Comparison of ENCODE assay signal across 17 cellular contexts in genomic region chr10:50807851-50808776, GRCh38.
DNase-seq lines count a peak whose midpoint lies in the region; ATAC-seq and TF ChIP-seq lines count a peak whose summit lies in the region.
"Had no signal": no experiment of that assay in that cellular context is flagged by ENCODE, and none has a peak within 500 bp of the region (broad histone marks: within the 10 kb centered on the region; RNA-seq: fewer than 3 reads in every experiment).

No MANE protein-coding gene starts in this region.

- peak overlapping the region; percentile 66 for H3K27ac Mint-ChIP-seq in neural progenitor cell
- H3K27ac Mint-ChIP-seq: activated CD4-positive, alpha-beta T cell treated with anti-CD3 and anti-CD28 coated beads, Interleukin-2, amount 10 ng/mL, durations not matched to agents 24 days and 14 days; T-helper 2 cell treated with Interferon-gamma antibody and Interleukin-4, amounts not matched to agents 5 μg/mL and 100 μg/mL, for 36 hours had no signal

- no peaks in the 10 kb centered on the region for H4K20me1 ChIP-seq in neural progenitor cell (ENCODE audit: low read depth)

- no peaks in the 10 kb centered on the region for H3K9me3 ChIP-seq in neural progenitor cell (ENCODE audit: low read depth)
- H3K9me3 ChIP-seq: adrenal gland, BE2C had no signal

- no peaks in the 10 kb centered on the region for H3F3A ChIP-seq in neural progenitor cell (ENCODE audit: low read depth)

- H3K79me2 ChIP-seq in neural progenitor cell (ENCODE audit: low read depth), result no peaks in the 10 kb centered on the region

- H3K4me1 ChIP-seq in neural progenitor cell, result peaks cover 37% of the 10 kb centered on the region
- H3K4me1 ChIP-seq: adrenal gland, BE2C had no signal

- ATAC-seq in HG03139 (IDR thresholded peaks at IDR 0.05; ENCODE audit: unreplicated experiment) (no peak), GM18511 (IDR thresholded peaks at IDR 0.05; ENCODE audit: unreplicated experiment) (no peak)
- ATAC-seq: activated T-cell treated with anti-CD3 and anti-CD28 coated beads, Interleukin-2, amount 50 U/mL, for 4 hours had no signal

- H3K4me1 Mint-ChIP-seq in neural progenitor cell, result peaks cover 28% of the 10 kb centered on the region
- H3K4me1 Mint-ChIP-seq: activated CD4-positive, alpha-beta T cell treated with anti-CD3 and anti-CD28 coated beads, Interleukin-2, amount 10 ng/mL, durations not matched to agents 24 days and 14 days had no signal

- H3K36me3 Mint-ChIP-seq in neural progenitor cell, result no peaks in the 10 kb centered on the region

- no peak overlapping the region for H2AFZ ChIP-seq in neural progenitor cell (replicated peaks)

- H3K4me3 ChIP-seq in neural progenitor cell, result no peak overlapping the region
- H3K4me3 ChIP-seq: adrenal gland had no signal

- no peaks in the 10 kb centered on the region for H3K36me3 ChIP-seq in neural progenitor cell
- H3K36me3 ChIP-seq: adrenal gland, BE2C had no signal

- H3K27me3 ChIP-seq in neural progenitor cell, result no peaks in the 10 kb centered on the region
- H3K27me3 ChIP-seq: BE2C had no signal

- H3K9ac ChIP-seq in neural progenitor cell, result no peak overlapping the region

- no peaks in the 10 kb centered on the region for H3K9me3 Mint-ChIP-seq in neural progenitor cell
- H3K9me3 Mint-ChIP-seq: activated CD4-positive, alpha-beta T cell treated with anti-CD3 and anti-CD28 coated beads, Interleukin-2, amount 10 ng/mL, durations not matched to agents 24 days and 14 days; activated T-cell treated with anti-CD3 and anti-CD28 coated beads, Interleukin-2, amount 50 U/mL, for 4 hours; T-helper 2 cell treated with Interferon-gamma antibody and Interleukin-4, amounts not matched to agents 5 μg/mL and 100 μg/mL, for 36 hours had no signal

- peaks cover 4% of the 10 kb centered on the region for H3K27me3 Mint-ChIP-seq in neural progenitor cell (ENCODE audit: insufficient read depth, low read depth)

- DNase-seq in EL (peak; percentile 12), LHCN-M2 (ENCODE audit: low read depth) (peak; percentile 20), fibroblast of peridontal ligament (ENCODE audit: extremely low read depth) (peak; percentile 65), neural progenitor cell (ENCODE audit: low spot score) (peak; percentile 13), activated gamma-delta T cell treated with Interleukin-2 at 50 U/mL for 16 hours (no peak), ureter (ENCODE audit: low spot score) (no peak)
- DNase-seq: activated CD4-positive, alpha-beta T cell treated with anti-CD3 and anti-CD28 coated beads, Interleukin-2, amount 10 ng/mL, durations not matched to agents 24 days and 14 days; activated T-cell treated with anti-CD3 and anti-CD28 coated beads, Interleukin-2, amount 50 U/mL, for 4 hours; adrenal gland; BE2C; dermis blood vessel endothelial cell; DMS79 treated with DMSO at 0.1 percent for 48 hours; NCI-H146; NCI-H526 treated with DMSO at 0.1 percent for 48 hours had no signal

- no peak overlapping the region for H3K4me3 Mint-ChIP-seq in neural progenitor cell
- H3K4me3 Mint-ChIP-seq: activated CD4-positive, alpha-beta T cell treated with anti-CD3 and anti-CD28 coated beads, Interleukin-2, amount 10 ng/mL, durations not matched to agents 24 days and 14 days; activated T-cell treated with anti-CD3 and anti-CD28 coated beads, Interleukin-2, amount 50 U/mL, for 4 hours; T-helper 2 cell treated with Interferon-gamma antibody and Interleukin-4, amounts not matched to agents 5 μg/mL and 100 μg/mL, for 36 hours had no signal

- no peak overlapping the region for H3K27ac ChIP-seq in neural progenitor cell
- H3K27ac ChIP-seq: adrenal gland had no signal

- TF ChIP-seq CTCF in neural progenitor cell (IDR thresholded peaks at IDR 0.05), result no peak

- no peak overlapping the region for H3K4me2 ChIP-seq in neural progenitor cell

Comparison
In these comparisons a context has a peak if more than half of its experiments do, and no peak if none do; other contexts are left out.
1. DNase-seq: peak in EL (single experiment), LHCN-M2 (single experiment), fibroblast of peridontal ligament (single experiment) and neural progenitor cell (single experiment); none in activated gamma-delta T cell treated with Interleukin-2 at 50 U/mL for 16 hours (single experiment) and ureter (single experiment).